26 cellular contexts compared by ENCODE assay signal in genomic region chr1:209431402-209431801, GRCh38.
DNase-seq lines count a peak whose midpoint lies in the region; ATAC-seq and TF ChIP-seq lines count a peak whose summit lies in the region.
"Had no signal": no experiment of that assay in that cellular context is flagged by ENCODE, and none has a peak within 500 bp of the region (broad histone marks: within the 10 kb centered on the region; RNA-seq: fewer than 3 reads in every experiment).

No MANE protein-coding gene starts in this region.

- H3K27ac ChIP-seq in RWPE1 (peak overlapping the region; percentile 100), esophagus (ENCODE audit: low read depth in 2 of 2, low read length in 1 of 2) (peak overlapping the region; percentile 90 to 94), trophoblast cell (ENCODE audit: low read depth, low read length) (peak overlapping the region; percentile 99)
- H3K27ac ChIP-seq: neural progenitor cell, thyroid gland, VCaP had no signal

- peak overlapping the region; percentile 94 for H2BK120ac ChIP-seq in trophoblast cell (ENCODE audit: insufficient read depth, low read length, poor library complexity)

- H3K4me2 ChIP-seq in trophoblast cell (ENCODE audit: low read length) = peak overlapping the region; percentile 1
- H3K4me2 ChIP-seq: neural progenitor cell had no signal

- CTCF ChIA-PET in RWPE1 (lab: Yijun Ruan, JAX) = interaction anchor here (0.9 to 1.2 kb wide), 2 partner anchors 10 to 58 kb away, joined by 3 to 5 read pairs; no protein-coding TSS in a partner anchor

- peak overlapping the region; percentile 66 to 78 for H3K4me3 ChIP-seq in esophagus (ENCODE audit: low read depth in 1 of 2, low read length in 2 of 2)
- H3K4me3 ChIP-seq in trophoblast cell (ENCODE audit: low read depth, low read length) = no peak overlapping the region
- H3K4me3 ChIP-seq: neural progenitor cell, thyroid gland had no signal

- peak overlapping the region; percentile 48 for H4K91ac ChIP-seq in trophoblast cell (ENCODE audit: low read depth, low read length)

- H3K36me3 ChIP-seq in ES-I3 (ENCODE audit: insufficient read depth, low read length) = peaks cover 25% of the 10 kb centered on the region; the same call in 1 of the 2 replicates
- H3K36me3 ChIP-seq in esophagus (ENCODE audit: control insufficient read depth in 2 of 2, insufficient read depth in 2 of 2, low read length in 1 of 2) = peaks cover 0 to 13% of the 10 kb centered on the region in 2 donors
- peaks cover 9 to 10% of the 10 kb centered on the region in 2 experiments for H3K36me3 ChIP-seq in trophoblast cell (ENCODE audit: control insufficient read depth in 1 of 2, insufficient read depth in 2 of 2, low read length in 2 of 2)
- H3K36me3 ChIP-seq: neural progenitor cell, thyroid gland had no signal

- H3K27me3 Mint-ChIP-seq in stimulated activated memory B cell treated with anti-CD40 and anti-IgM and Interleukin-4, amounts not matched to agents 10 μg/mL and 1 μg/mL and 100 μg/mL, for 72 hours = peaks cover 17% of the 10 kb centered on the region

- H3K14ac ChIP-seq in trophoblast cell (ENCODE audit: low read length) = peak overlapping the region; percentile 80

- H3K36me3 Mint-ChIP-seq in stimulated activated memory B cell treated with anti-CD40 and anti-IgM and Interleukin-4, amounts not matched to agents 10 μg/mL and 1 μg/mL and 100 μg/mL, for 72 hours = no peaks in the 10 kb centered on the region
- H3K36me3 Mint-ChIP-seq: brain; CD4-positive, CD25-positive, alpha-beta regulatory T cell; neural progenitor cell had no signal

- TF ChIP-seq CTCF in RWPE1 (conservative IDR thresholded peaks at IDR 0.05; ENCODE audit: low read depth) (no peak), GM13976 (IDR thresholded peaks at IDR 0.05; ENCODE audit: borderline replicate concordance, control extremely low read depth, extremely low read depth, insufficient read depth, missing control alignments) (no peak)

- H2BK12ac ChIP-seq in trophoblast cell (ENCODE audit: low read length) = peak overlapping the region; percentile 80

- peak overlapping the region; percentile 69 for H3K4ac ChIP-seq in trophoblast cell (ENCODE audit: low read depth, low read length)

- H3K27ac Mint-ChIP-seq in stimulated activated memory B cell treated with anti-CD40 and anti-IgM and Interleukin-4, amounts not matched to agents 10 μg/mL and 1 μg/mL and 100 μg/mL, for 72 hours = no peak overlapping the region
- H3K27ac Mint-ChIP-seq: CD4-positive, CD25-positive, alpha-beta regulatory T cell; neural progenitor cell; stimulated activated naive CD8-positive, alpha-beta T cell treated with anti-CD3 and anti-CD28 coated beads, Interleukin-15, Interleukin-2, amounts not matched to agents 100 ng/mL and 50 ng/mL, for 24 hours had no signal

- H3K79me2 ChIP-seq in trophoblast cell (ENCODE audit: control insufficient read depth, insufficient read depth, low read length, poor library complexity) = peaks cover 35% of the 10 kb centered on the region

- H3K4me1 ChIP-seq in ES-I3 (ENCODE audit: insufficient read depth, low read length) (peaks cover 61% of the 10 kb centered on the region), esophagus (ENCODE audit: control insufficient read depth in 2 of 2, insufficient read depth in 2 of 2, low read length in 1 of 2) (peaks cover 3 to 4% of the 10 kb centered on the region in 2 donors), trophoblast cell (ENCODE audit: control insufficient read depth in 1 of 2, insufficient read depth in 2 of 2, low read length in 2 of 2) (peaks cover 32 to 52% of the 10 kb centered on the region in 2 experiments)

- H3K9me3 ChIP-seq in ES-I3 (ENCODE audit: control insufficient read depth, insufficient read depth, low read length) (no peaks in the 10 kb centered on the region), esophagus (ENCODE audit: control insufficient read depth in 2 of 2, insufficient read depth in 1 of 2, low read depth in 1 of 2, low read length in 1 of 2) (no peaks in the 10 kb centered on the region), trophoblast cell (ENCODE audit: insufficient read depth, low read depth, low read length) (no peaks in the 10 kb centered on the region)
- H3K9me3 ChIP-seq: thyroid gland had no signal

- ATAC-seq in GM18520 (IDR thresholded peaks at IDR 0.05; ENCODE audit: unreplicated experiment) = no peak
- no peak for ATAC-seq in stimulated activated memory B cell treated with anti-CD40 and anti-IgM and Interleukin-4, amounts not matched to agents 10 μg/mL and 1 μg/mL and 100 μg/mL, for 72 hours
- ATAC-seq: left cardiac atrium had no signal

- POLR2A ChIA-PET in RWPE1 (lab: Yijun Ruan, JAX; ENCODE audit: low non-redundant PET) = interaction anchor here (0.7 to 5.6 kb wide), 6 partner anchors 16 to 67 kb away, joined by 3 to 67 read pairs (median 4); no protein-coding TSS in a partner anchor

- H3K79me1 ChIP-seq in trophoblast cell (ENCODE audit: low read length) = peaks cover 70% of the 10 kb centered on the region

- H3K27me3 ChIP-seq in esophagus (ENCODE audit: control insufficient read depth in 1 of 2, insufficient read depth in 2 of 2, low read length in 2 of 2) (no peaks in the 10 kb centered on the region), trophoblast cell (ENCODE audit: insufficient read depth, low read length) (no peaks in the 10 kb centered on the region)
- H3K27me3 ChIP-seq: neural progenitor cell, thyroid gland had no signal

- H4K8ac ChIP-seq in trophoblast cell (ENCODE audit: low read depth, low read length) = peak overlapping the region; percentile 33

- no peaks in the 10 kb centered on the region for H3K4me1 Mint-ChIP-seq in stimulated activated memory B cell treated with anti-CD40 and anti-IgM and Interleukin-4, amounts not matched to agents 10 μg/mL and 1 μg/mL and 100 μg/mL, for 72 hours
- H3K4me1 Mint-ChIP-seq: CD4-positive, CD25-positive, alpha-beta regulatory T cell had no signal

- H3K9me3 Mint-ChIP-seq in stimulated activated memory B cell treated with anti-CD40 and anti-IgM and Interleukin-4, amounts not matched to agents 10 μg/mL and 1 μg/mL and 100 μg/mL, for 72 hours = no peaks in the 10 kb centered on the region
- H3K9me3 Mint-ChIP-seq: neural progenitor cell; stimulated activated naive CD8-positive, alpha-beta T cell treated with anti-CD3 and anti-CD28 coated beads, Interleukin-15, Interleukin-2, amounts not matched to agents 100 ng/mL and 50 ng/mL, for 24 hours had no signal

- no peak for DNase-seq in RWPE1 (ENCODE audit: low spot score)
- DNase-seq in trophoblast cell = no peak
- DNase-seq in NCI-H82 treated with DMSO at 0.1 percent for 48 hours (lab: John Stamatoyannopoulos, UW; ENCODE audit: unreplicated experiment) = no peak
- no peak for DNase-seq in GM13976 (ENCODE audit: low spot score)
- DNase-seq: activated CD4-positive, alpha-beta T cell treated with anti-CD3 and anti-CD28 coated beads for 48 hours; activated CD8-positive, alpha-beta memory T cell treated with anti-CD3 and anti-CD28 coated beads for 24 hours; activated naive CD4-positive, alpha-beta T cell treated with Interleukin-2 at 50 U/mL for 16 hours; activated T-cell treated with anti-CD3 and anti-CD28 coated beads, Interleukin-2, amount 50 U/mL, for 48 hours; CD4-positive, CD25-positive, alpha-beta regulatory T cell; HCEC 1CT; KBM-7; left cardiac atrium; MM.1S; NCI-H1417 treated with DMSO at 0.1 percent for 48 hours; NCI-H2081 treated with DMSO at 0.1 percent for 48 hours; NCI-H345; SHP77 treated with DMSO at 0.1 percent for 48 hours; thyroid gland had no signal

- no peak overlapping the region for H2AFZ ChIP-seq in trophoblast cell (ENCODE audit: insufficient read depth, low read length, poor library complexity)
- H2AFZ ChIP-seq: neural progenitor cell had no signal

- no peak overlapping the region for H3K23ac ChIP-seq in trophoblast cell (ENCODE audit: low read length)

- no peak overlapping the region for H3K4me3 Mint-ChIP-seq in stimulated activated memory B cell treated with anti-CD40 and anti-IgM and Interleukin-4, amounts not matched to agents 10 μg/mL and 1 μg/mL and 100 μg/mL, for 72 hours
- H3K4me3 Mint-ChIP-seq: brain; CD4-positive, CD25-positive, alpha-beta regulatory T cell; neural progenitor cell; stimulated activated naive CD8-positive, alpha-beta T cell treated with anti-CD3 and anti-CD28 coated beads, Interleukin-15, Interleukin-2, amounts not matched to agents 100 ng/mL and 50 ng/mL, for 24 hours had no signal

- H2AK5ac ChIP-seq in trophoblast cell (ENCODE audit: low read length) = peak overlapping the region; percentile 50

- in situ Hi-C loops in GM13976 (cut with MboI; ENCODE audit: low sequenced_read_pairs, unreplicated experiment) = no loop called here

- H3K9ac ChIP-seq in ES-I3 (ENCODE audit: low read depth, low read length) (peak overlapping the region; percentile 83; the same call in 1 of the 2 replicates), trophoblast cell (ENCODE audit: low read length) (no peak overlapping the region)
- H3K9ac ChIP-seq: neural progenitor cell had no signal

- peak overlapping the region; percentile 82 for H2BK5ac ChIP-seq in trophoblast cell (ENCODE audit: low read depth, low read length, poor library complexity)

- peak overlapping the region; percentile 67 for H3K18ac ChIP-seq in trophoblast cell (ENCODE audit: low read length)

- 51 to 53% methylated on average over 3 of the region's 3 CpGs for WGBS in esophagus, 2 donors
- no CpG with 5 or more reads among the region's 3 CpGs for WGBS in trophoblast cell (ENCODE audit: extremely low coverage, insufficient coverage, insufficient read length)

- H4K12ac ChIP-seq in trophoblast cell (ENCODE audit: low read depth, low read length) = no peak overlapping the region
